Comparison of ENCODE assay signal across 8 cellular contexts in genomic region chr11:124801014-124801413, GRCh38. TPM values are rescaled to one million over a fixed set of nuclear protein-coding genes. Genes with fewer than 3 reads are reported as not detected.
DNase-seq lines count a peak whose midpoint lies in the region; ATAC-seq and TF ChIP-seq lines count a peak whose summit lies in the region.

No MANE protein-coding gene starts in this region.

- H3K36me3 Mint-ChIP-seq in activated T-cell treated with anti-CD3 and anti-CD28 coated beads, Interleukin-2, amount 50 U/mL, for 72 hours (ENCODE audit: insufficient read depth in 2 of 2) = peaks cover 0 to 2% of the 10 kb centered on the region in 2 donors
- H3K36me3 Mint-ChIP-seq in activated T-helper 17 cell treated with anti-CD3 and anti-CD28 coated beads, Interleukin-2, amount 50 U/mL, for 72 hours (ENCODE audit: low read depth) = peaks cover 4% of the 10 kb centered on the region

- H3K4me1 Mint-ChIP-seq in activated T-cell treated with anti-CD3 and anti-CD28 coated beads, Interleukin-2, amount 50 U/mL, for 72 hours (ENCODE audit: low read depth) = peaks cover 37% of the 10 kb centered on the region
- H3K4me1 Mint-ChIP-seq in activated T-helper 17 cell treated with anti-CD3 and anti-CD28 coated beads, Interleukin-2, amount 50 U/mL, for 72 hours = peaks cover 13% of the 10 kb centered on the region

- peaks cover 22% of the 10 kb centered on the region for H4K20me1 ChIP-seq in hepatocyte (ENCODE audit: insufficient read depth, poor library complexity, severe bottlenecking)

- 15% methylated on average over 8 of the region's 8 CpGs for WGBS in hepatocyte (ENCODE audit: low lambda C conversion rate, missing lambda C conversion rate)

- H3K27ac Mint-ChIP-seq in activated T-cell treated with anti-CD3 and anti-CD28 coated beads, Interleukin-2, amount 50 U/mL, for 72 hours = peak overlapping the region; percentile 95
- peak overlapping the region; percentile 89 for H3K27ac Mint-ChIP-seq in activated T-helper 17 cell treated with anti-CD3 and anti-CD28 coated beads, Interleukin-2, amount 50 U/mL, for 72 hours

- H3K4me3 ChIP-seq in hepatocyte (peak overlapping the region; percentile 73), skeletal muscle tissue (ENCODE audit: low read length in 3 of 3) (peak overlapping the region; percentile 82 to 92 (median 86))

- peaks cover 35% of the 10 kb centered on the region for H3K79me2 ChIP-seq in hepatocyte

- peaks cover 21% of the 10 kb centered on the region for H3K4me1 ChIP-seq in hepatocyte (ENCODE audit: insufficient read depth)
- H3K4me1 ChIP-seq in skeletal muscle tissue (ENCODE audit: control insufficient read depth in 3 of 3, insufficient read depth in 3 of 3, low read length in 3 of 3) = peaks cover 11 to 18% (median 14%) of the 10 kb centered on the region in 3 donors

- no peaks in the 10 kb centered on the region for H3K27me3 ChIP-seq in hepatocyte
- no peaks in the 10 kb centered on the region for H3K27me3 ChIP-seq in skeletal muscle tissue (ENCODE audit: control insufficient read depth in 3 of 3, insufficient read depth in 3 of 3, low read length in 3 of 3)

- H2AFZ ChIP-seq in hepatocyte = peak overlapping the region; percentile 94

- H3K9ac ChIP-seq in skeletal muscle tissue (ENCODE audit: low read depth in 1 of 3, low read length in 3 of 3) = peak overlapping the region; percentile 89 to 92 (median 90)

- no peaks in the 10 kb centered on the region for H3K36me3 ChIP-seq in hepatocyte (replicated peaks; ENCODE audit: insufficient read depth, low read depth)
- peaks cover 7 to 14% (median 7%) of the 10 kb centered on the region in 3 donors for H3K36me3 ChIP-seq in skeletal muscle tissue (ENCODE audit: control insufficient read depth in 3 of 3, insufficient read depth in 3 of 3, low read length in 3 of 3)

- no peaks in the 10 kb centered on the region for H3K9me2 ChIP-seq in hepatocyte (replicated peaks; ENCODE audit: insufficient read depth)

- H3K27ac ChIP-seq in hepatocyte = peak overlapping the region; percentile 100
- H3K27ac ChIP-seq in skeletal muscle tissue (ENCODE audit: low read depth, low read length) = peak overlapping the region; percentile 95

- no peaks in the 10 kb centered on the region for H3K27me3 Mint-ChIP-seq in activated T-cell treated with anti-CD3 and anti-CD28 coated beads, Interleukin-2, amount 50 U/mL, for 72 hours (ENCODE audit: low read depth)
- no peaks in the 10 kb centered on the region for H3K27me3 Mint-ChIP-seq in activated T-helper 17 cell treated with anti-CD3 and anti-CD28 coated beads, Interleukin-2, amount 50 U/mL, for 72 hours

- H3K4me2 ChIP-seq in hepatocyte = peak overlapping the region; percentile 83

- H3K9me3 ChIP-seq in hepatocyte (ENCODE audit: low read depth) (no peaks in the 10 kb centered on the region), skeletal muscle tissue (ENCODE audit: control insufficient read depth in 3 of 3, low read length in 3 of 3) (no peaks in the 10 kb centered on the region)

- peak in 1 of 2 donors; percentile 9 for ATAC-seq in activated T-cell treated with anti-CD3 and anti-CD28 coated beads, Interleukin-2, amount 50 U/mL, for 72 hours (replicated peaks in 1 of 2)
- ATAC-seq in activated T-helper 17 cell treated with anti-CD3 and anti-CD28 coated beads, Interleukin-2, amount 50 U/mL, for 72 hours (replicated peaks) = peak; percentile 51
- no peak for ATAC-seq in GM18520 (IDR thresholded peaks at IDR 0.05; ENCODE audit: unreplicated experiment)
- no peak for ATAC-seq in GM18907 (IDR thresholded peaks at IDR 0.05; ENCODE audit: unreplicated experiment)

- peak overlapping the region; percentile 82 to 91 for H3K4me3 Mint-ChIP-seq in activated T-cell treated with anti-CD3 and anti-CD28 coated beads, Interleukin-2, amount 50 U/mL, for 72 hours
- peak overlapping the region; percentile 85 for H3K4me3 Mint-ChIP-seq in activated T-helper 17 cell treated with anti-CD3 and anti-CD28 coated beads, Interleukin-2, amount 50 U/mL, for 72 hours

- no peak for DNase-seq in activated T-cell treated with anti-CD3 and anti-CD28 coated beads, Interleukin-2, amount 50 U/mL, for 72 hours
- DNase-seq in activated T-cell treated with anti-CD3 and anti-CD28 coated beads for 4 hours = no peak
- DNase-seq in hepatocyte (ENCODE audit: low spot score) = peak; percentile 30
- no peak for DNase-seq in NCI-H2171 (lab: John Stamatoyannopoulos, UW)

- H3K9me3 Mint-ChIP-seq in activated T-cell treated with anti-CD3 and anti-CD28 coated beads, Interleukin-2, amount 50 U/mL, for 72 hours = no peaks in the 10 kb centered on the region
- no peaks in the 10 kb centered on the region for H3K9me3 Mint-ChIP-seq in activated T-helper 17 cell treated with anti-CD3 and anti-CD28 coated beads, Interleukin-2, amount 50 U/mL, for 72 hours

- no peak for TF ChIP-seq CTCF in hepatocyte (IDR thresholded peaks at IDR 0.05; ENCODE audit: poor library complexity)

RNA-seq across cellular contexts. Expression of gene MSANTD2, which starts 0.8 kb away (rescaled TPM):
- total RNA-seq in activated T-cell treated with anti-CD3 and anti-CD28 coated beads, Interleukin-2, amount 50 U/mL, for 72 hours = 10 to 100 TPM; 11.1 to 12.5 TPM
- total RNA-seq in activated T-helper 17 cell treated with anti-CD3 and anti-CD28 coated beads, Interleukin-2, amount 50 U/mL, for 72 hours = 10 to 100 TPM in 1 of 2 donors, 1 to 10 TPM in 1; 6.9 to 10.6 TPM
- total RNA-seq in hepatocyte (14.9 and 18.3 TPM in 2 replicates), skeletal muscle tissue (9.4 TPM)
- 10.8 and 11.2 TPM in 2 replicates for polyA plus RNA-seq in hepatocyte

RNA-seq across cellular contexts. Expression of gene ESAM, which starts 38.9 kb away (rescaled TPM):
- total RNA-seq in activated T-cell treated with anti-CD3 and anti-CD28 coated beads, Interleukin-2, amount 50 U/mL, for 72 hours = 1 to 10 TPM in 1 of 2 donors, under 1 TPM in 1; 0.88 to 1.1 TPM
- total RNA-seq in activated T-helper 17 cell treated with anti-CD3 and anti-CD28 coated beads, Interleukin-2, amount 50 U/mL, for 72 hours = under 1 TPM; 0.50 to 0.84 TPM
- total RNA-seq in hepatocyte (2.0 and 3.6 TPM in 2 replicates), skeletal muscle tissue (9.4 TPM)
- 3.9 and 7.9 TPM in 2 replicates for polyA plus RNA-seq in hepatocyte

RNA-seq across cellular contexts. Expression of gene VSIG2, which starts 49.0 kb away (rescaled TPM):
- under 1 TPM; 0.35 to 0.48 TPM for total RNA-seq in activated T-cell treated with anti-CD3 and anti-CD28 coated beads, Interleukin-2, amount 50 U/mL, for 72 hours
- total RNA-seq in activated T-helper 17 cell treated with anti-CD3 and anti-CD28 coated beads, Interleukin-2, amount 50 U/mL, for 72 hours = not detected
- 22.6 and 22.9 TPM in 2 replicates for total RNA-seq in hepatocyte
- 34.3 and 38.9 TPM in 2 replicates for polyA plus RNA-seq in hepatocyte
- not detected for total RNA-seq in skeletal muscle tissue

Comparison
In these comparisons a context has a peak if more than half of its experiments do, and no peak if none do; other contexts are left out.
1. RNA of gene VSIG2, which starts 49.0 kb away (total RNA-seq): 22.6 to 22.9 TPM in hepatocyte; 0.35 to 0.48 TPM in activated T-cell treated with anti-CD3 and anti-CD28 coated beads, Interleukin-2, amount 50 U/mL, for 72 hours, not detected in activated T-helper 17 cell treated with anti-CD3 and anti-CD28 coated beads, Interleukin-2, amount 50 U/mL, for 72 hours and not detected in skeletal muscle tissue (single experiment); every median in the first group is over 10 times any median in the second.